1 cellular context compared by ENCODE assay signal in genomic region chr10:14625210-14625621, GRCh38.
TF ChIP-seq lines count a peak whose summit lies in the region.

No MANE protein-coding gene starts in this region.

TF ChIP-seq in HepG2, 621 proteins besides CTCF, POLR2A, EP300 and RAD21 (continued from another document):
- TF ChIP-seq, protein P1, sequence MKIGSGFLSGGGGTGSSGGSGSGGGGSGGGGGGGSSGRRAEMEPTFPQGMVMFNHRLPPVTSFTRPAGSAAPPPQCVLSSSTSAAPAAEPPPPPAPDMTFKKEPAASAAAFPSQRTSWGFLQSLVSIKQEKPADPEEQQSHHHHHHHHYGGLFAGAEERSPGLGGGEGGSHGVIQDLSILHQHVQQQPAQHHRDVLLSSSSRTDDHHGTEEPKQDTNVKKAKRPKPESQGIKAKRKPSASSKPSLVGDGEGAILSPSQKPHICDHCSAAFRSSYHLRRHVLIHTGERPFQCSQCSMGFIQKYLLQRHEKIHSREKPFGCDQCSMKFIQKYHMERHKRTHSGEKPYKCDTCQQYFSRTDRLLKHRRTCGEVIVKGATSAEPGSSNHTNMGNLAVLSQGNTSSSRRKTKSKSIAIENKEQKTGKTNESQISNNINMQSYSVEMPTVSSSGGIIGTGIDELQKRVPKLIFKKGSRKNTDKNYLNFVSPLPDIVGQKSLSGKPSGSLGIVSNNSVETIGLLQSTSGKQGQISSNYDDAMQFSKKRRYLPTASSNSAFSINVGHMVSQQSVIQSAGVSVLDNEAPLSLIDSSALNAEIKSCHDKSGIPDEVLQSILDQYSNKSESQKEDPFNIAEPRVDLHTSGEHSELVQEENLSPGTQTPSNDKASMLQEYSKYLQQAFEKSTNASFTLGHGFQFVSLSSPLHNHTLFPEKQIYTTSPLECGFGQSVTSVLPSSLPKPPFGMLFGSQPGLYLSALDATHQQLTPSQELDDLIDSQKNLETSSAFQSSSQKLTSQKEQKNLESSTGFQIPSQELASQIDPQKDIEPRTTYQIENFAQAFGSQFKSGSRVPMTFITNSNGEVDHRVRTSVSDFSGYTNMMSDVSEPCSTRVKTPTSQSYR (CRISPR knock-in tag; IDR thresholded peaks at IDR 0.05; ENCODE audit: borderline replicate concordance): no peak
- TF ChIP-seq ZFP41 (CRISPR knock-in tag; IDR thresholded peaks at IDR 0.05; ENCODE audit: borderline replicate concordance) (no peak), CHD2 (IDR thresholded peaks at IDR 0.05; ENCODE audit: low read depth, low read length) (no peak), ZC3H13 (CRISPR knock-in tag; IDR thresholded peaks at IDR 0.05) (no peak), GABPA (IDR thresholded peaks at IDR 0.05; ENCODE audit: low read depth, low read length) (no peak), GABPA (CRISPR knock-in tag; IDR thresholded peaks at IDR 0.05; ENCODE audit: low read depth) (no peak), ADNP (CRISPR knock-in tag; IDR thresholded peaks at IDR 0.05) (no peak), NR2F1 (CRISPR knock-in tag; IDR thresholded peaks at IDR 0.05) (no peak), ZNF615 (CRISPR knock-in tag; IDR thresholded peaks at IDR 0.05; ENCODE audit: borderline replicate concordance) (no peak), SRY (CRISPR knock-in tag; IDR thresholded peaks at IDR 0.05) (no peak), ZNF367 (CRISPR knock-in tag; IDR thresholded peaks at IDR 0.05; ENCODE audit: borderline replicate concordance) (no peak), MLX (CRISPR knock-in tag; IDR thresholded peaks at IDR 0.05) (no peak), RARG (CRISPR knock-in tag; IDR thresholded peaks at IDR 0.05; ENCODE audit: low read depth) (no peak), ZNF737 (CRISPR knock-in tag; IDR thresholded peaks at IDR 0.05; ENCODE audit: borderline replicate concordance) (no peak)
